Comparison of ENCODE assay signal across 8 cellular contexts in the genomic region with DNA sequence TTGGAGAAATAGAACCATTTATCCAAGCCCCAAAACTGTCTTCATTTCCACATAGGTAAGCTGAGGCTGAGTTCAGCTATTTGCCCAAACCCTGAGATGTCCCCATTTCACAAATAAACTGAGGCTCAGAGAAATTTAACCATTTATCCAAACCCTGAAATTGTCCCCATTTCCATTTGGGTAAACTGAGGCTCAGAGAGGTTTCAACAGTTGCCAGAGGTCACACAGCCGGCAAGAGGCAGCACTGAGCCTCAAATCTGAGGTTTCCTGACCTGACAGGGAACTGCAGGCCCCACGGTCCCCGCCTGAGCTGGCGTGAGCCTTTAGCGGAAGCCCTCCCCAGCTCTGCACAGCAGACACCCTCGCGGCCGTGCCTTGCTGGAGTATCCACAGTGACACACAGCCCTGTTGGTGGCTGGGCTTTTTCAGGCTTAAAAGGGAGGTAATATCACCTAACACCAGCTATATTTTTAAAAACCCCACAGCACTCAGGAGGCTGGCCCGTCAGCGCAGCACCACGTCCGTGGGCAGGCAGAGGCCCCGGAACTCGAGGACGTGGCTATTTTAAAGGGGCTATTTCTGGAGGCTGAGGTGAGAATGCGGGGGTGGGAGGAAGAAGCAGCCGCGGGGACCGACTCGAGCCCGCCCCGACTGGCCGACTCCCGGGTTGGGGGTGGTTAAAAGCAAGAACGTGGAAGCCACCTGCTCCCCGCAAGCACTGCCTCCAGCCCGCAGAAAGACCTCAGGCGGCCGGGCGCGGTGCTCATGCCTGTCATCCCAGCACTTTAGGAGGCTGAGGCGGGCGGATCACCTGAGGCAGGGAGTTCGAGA. TPM values are rescaled to one million over a fixed set of nuclear protein-coding genes. Genes with fewer than 3 reads are reported as not detected.
DNase-seq lines count a peak whose midpoint lies in the region; ATAC-seq and TF ChIP-seq lines count a peak whose summit lies in the region.

No MANE protein-coding gene starts in this region.

- H3K4me1 Mint-ChIP-seq in T-cell, result peaks cover 0 to 8% (median 4%) of the 10 kb centered on the region in 3 donors
- peaks cover 0 to 8% (median 0%) of the 10 kb centered on the region in 7 donors for H3K4me1 Mint-ChIP-seq in naive thymus-derived CD4-positive, alpha-beta T cell

- no peaks in the 10 kb centered on the region for H3K9me2 ChIP-seq in GM23248 (ENCODE audit: insufficient read depth)

- no peak overlapping the region for H3K27ac Mint-ChIP-seq in T-cell
- no peak overlapping the region for H3K27ac Mint-ChIP-seq in naive thymus-derived CD4-positive, alpha-beta T cell

- peak overlapping the region in 2 of 3 donors; percentile 36 to 37 for H3K4me3 Mint-ChIP-seq in T-cell
- peak overlapping the region in 5 of 10 donors; percentile 25 to 53 (median 37) for H3K4me3 Mint-ChIP-seq in naive thymus-derived CD4-positive, alpha-beta T cell

- CTCF ChIA-PET in T-cell (lab: Charles Lee), result no interaction called here
- CTCF ChIA-PET in naive thymus-derived CD4-positive, alpha-beta T cell (lab: Charles Lee), result interaction anchor here (0.6 kb wide), 1 partner anchor 189 kb away, joined by 3 read pairs; no protein-coding TSS in a partner anchor

- no peak overlapping the region for H3K4me3 ChIP-seq in naive thymus-derived CD4-positive, alpha-beta T cell (ENCODE audit: low read length)
- no peak overlapping the region for H3K4me3 ChIP-seq in adrenal gland
- H3K4me3 ChIP-seq in effector memory CD4-positive, alpha-beta T cell (ENCODE audit: insufficient read depth, low read depth, low read length, poor library complexity, severe bottlenecking), result no peak overlapping the region
- H3K4me3 ChIP-seq in GM23248, result no peak overlapping the region

- POLR2A ChIA-PET in T-cell (lab: Charles Lee), result no interaction called here
- POLR2A ChIA-PET in naive thymus-derived CD4-positive, alpha-beta T cell (lab: Charles Lee), result no interaction called here

- ATAC-seq in GM18505 (IDR thresholded peaks at IDR 0.05; ENCODE audit: unreplicated experiment), result peak; percentile 56
- peak; percentile 59 for ATAC-seq in HG02763 (IDR thresholded peaks at IDR 0.05; ENCODE audit: unreplicated experiment)
- peak; percentile 38 to 73 (median 59) for ATAC-seq in T-cell (replicated peaks in 1 of 4)
- ATAC-seq in naive thymus-derived CD4-positive, alpha-beta T cell, result peak; percentile 70

- no peak overlapping the region for H2AFZ ChIP-seq in GM23248

- peaks cover 23 to 46% of the 10 kb centered on the region in 2 donors for H3K27me3 Mint-ChIP-seq in T-cell
- peaks cover 0 to 53% (median 29%) of the 10 kb centered on the region in 5 donors for H3K27me3 Mint-ChIP-seq in naive thymus-derived CD4-positive, alpha-beta T cell

- H3K4me1 ChIP-seq in naive thymus-derived CD4-positive, alpha-beta T cell (ENCODE audit: control insufficient read depth in 2 of 2, insufficient read depth in 2 of 2, low read length in 2 of 2), result no peaks in the 10 kb centered on the region
- H3K4me1 ChIP-seq in adrenal gland (replicated peaks in 1 of 2), result peaks cover 0 to 5% of the 10 kb centered on the region in 2 donors
- H3K4me1 ChIP-seq in effector memory CD4-positive, alpha-beta T cell (ENCODE audit: control insufficient read depth, insufficient read depth, low read length, poor library complexity, severe bottlenecking), result no peaks in the 10 kb centered on the region
- no peaks in the 10 kb centered on the region for H3K4me1 ChIP-seq in GM23248 (ENCODE audit: insufficient read depth)

- DNase-seq in T-cell, result peak in 3 of 34 experiments; percentile 13 to 36 (median 32)
- peak in 3 of 9 donors; percentile 7 to 13 (median 9) for DNase-seq in naive thymus-derived CD4-positive, alpha-beta T cell
- DNase-seq in adrenal gland, result no peak
- no peak for DNase-seq in effector memory CD4-positive, alpha-beta T cell
- no peak for DNase-seq in GM23248
- no peak for DNase-seq in HUDEP-2 (lab: John Stamatoyannopoulos, UW; ENCODE audit: unreplicated experiment in 76 of 76)

- WGBS in adrenal gland, 4 donors, result 20 to 36% (median 33%) methylated on average over 12 to 34 of the region's 34 CpGs
- WGBS in GM23248 (ENCODE audit: low coverage in 1 of 2, low lambda C conversion rate in 2 of 2, missing lambda C conversion rate in 2 of 2), 2 experiments, result 74 to 75% methylated on average over 33 to 34 of the region's 34 CpGs

- H3K79me2 ChIP-seq in GM23248 (ENCODE audit: insufficient read depth), result no peaks in the 10 kb centered on the region

- H3K9me3 Mint-ChIP-seq in T-cell, result peaks cover 0 to 3% (median 3%) of the 10 kb centered on the region in 3 donors
- H3K9me3 Mint-ChIP-seq in naive thymus-derived CD4-positive, alpha-beta T cell, result peaks cover 0 to 17% (median 3%) of the 10 kb centered on the region in 11 donors

- H3K27ac ChIP-seq in naive thymus-derived CD4-positive, alpha-beta T cell (ENCODE audit: low read depth, low read length), result no peak overlapping the region
- H3K27ac ChIP-seq in adrenal gland (no peak overlapping the region), GM23248 (no peak overlapping the region)
- H3K27ac ChIP-seq in effector memory CD4-positive, alpha-beta T cell (ENCODE audit: insufficient read depth, low read length, poor library complexity, severe bottlenecking), result no peak overlapping the region

- H4K20me1 ChIP-seq in GM23248 (ENCODE audit: insufficient read depth), result no peaks in the 10 kb centered on the region

- no peaks in the 10 kb centered on the region for H3K36me3 Mint-ChIP-seq in T-cell
- H3K36me3 Mint-ChIP-seq in naive thymus-derived CD4-positive, alpha-beta T cell, result peaks cover 0 to 7% (median 0%) of the 10 kb centered on the region in 5 donors

- no peaks in the 10 kb centered on the region for H3K36me3 ChIP-seq in naive thymus-derived CD4-positive, alpha-beta T cell (ENCODE audit: control insufficient read depth in 2 of 3, insufficient read depth in 3 of 3, low read length in 3 of 3)
- no peaks in the 10 kb centered on the region for H3K36me3 ChIP-seq in adrenal gland (replicated peaks in 1 of 2)
- H3K36me3 ChIP-seq in effector memory CD4-positive, alpha-beta T cell (ENCODE audit: control insufficient read depth, insufficient read depth, low read length), result no peaks in the 10 kb centered on the region
- no peaks in the 10 kb centered on the region for H3K36me3 ChIP-seq in GM23248 (ENCODE audit: low read depth)

- no peak for TF ChIP-seq CTCF in adrenal gland (IDR thresholded peaks at IDR 0.05)

- TF ChIP-seq POLR2A in GM18505 (IDR thresholded peaks at IDR 0.05; ENCODE audit: borderline replicate concordance, extremely low read depth, insufficient read depth, insufficient read length) (peak; percentile 21), adrenal gland (IDR thresholded peaks at IDR 0.05) (no peak)

- H3K4me2 ChIP-seq in GM23248 (ENCODE audit: unreplicated experiment), result no peak overlapping the region

- H3K27me3 ChIP-seq in naive thymus-derived CD4-positive, alpha-beta T cell (ENCODE audit: control insufficient read depth in 2 of 2, insufficient read depth in 2 of 2, low read length in 2 of 2), result peaks cover 0 to 4% of the 10 kb centered on the region in 2 donors
- H3K27me3 ChIP-seq in adrenal gland, result no peaks in the 10 kb centered on the region
- H3K27me3 ChIP-seq in effector memory CD4-positive, alpha-beta T cell (replicated peaks; ENCODE audit: control insufficient read depth, insufficient read depth, low read length, poor library complexity, severe bottlenecking), result no peaks in the 10 kb centered on the region
- H3K27me3 ChIP-seq in GM23248 (replicated peaks; ENCODE audit: insufficient read depth), result no peaks in the 10 kb centered on the region

- intact Hi-C loops in naive thymus-derived CD4-positive, alpha-beta T cell (cut with micrococcal nuclease), result no loop called here
- intact Hi-C loops in adrenal gland (cut with DNase I), result no loop called here

- in situ Hi-C loops in GM23248 (cut with MboI), result no loop called here

- no peak overlapping the region for H3K9ac ChIP-seq in GM23248

- no peaks in the 10 kb centered on the region for H3F3A ChIP-seq in GM23248 (ENCODE audit: insufficient read depth)

- peaks cover 0 to 7% (median 0%) of the 10 kb centered on the region in 3 experiments for H3K9me3 ChIP-seq in naive thymus-derived CD4-positive, alpha-beta T cell (ENCODE audit: control insufficient read depth in 2 of 3, low read length in 3 of 3)
- no peaks in the 10 kb centered on the region for H3K9me3 ChIP-seq in adrenal gland (replicated peaks in 1 of 3)
- H3K9me3 ChIP-seq in effector memory CD4-positive, alpha-beta T cell (ENCODE audit: control insufficient read depth, low read length), result no peaks in the 10 kb centered on the region
- H3K9me3 ChIP-seq in GM23248 (ENCODE audit: low read depth), result no peaks in the 10 kb centered on the region

RNA-seq across cellular contexts. Expression of gene PTPRS, which starts 18.5 kb away (rescaled TPM):
- 1 to 10 TPM; 2.9 to 5.6 (median 4.1) TPM for total RNA-seq in T-cell
- 1 to 10 TPM in 4 of 5 experiments, not detected in 1; 2.5 to 9.3 (median 5.0) TPM for total RNA-seq in naive thymus-derived CD4-positive, alpha-beta T cell
- 1 to 10 TPM in 1 of 2 donors, under 1 TPM in 1; 0.51 to 2.0 TPM for polyA plus RNA-seq in naive thymus-derived CD4-positive, alpha-beta T cell
- total RNA-seq in adrenal gland, result 100 to 1,000 TPM in 7 of 8 donors, 10 to 100 TPM in 1; 87.8 to 376 (median 216) TPM
- polyA plus RNA-seq in adrenal gland, result 10 to 100 TPM in 2 of 3 donors, 1 to 10 TPM in 1; 8.8 to 36.7 (median 28.8) TPM
- total RNA-seq in GM23248 (2014; rRNA removed; shearing (Covaris generic)), result 196 and 215 TPM in 2 replicates
- 20.2 and 21.7 TPM in 2 replicates for polyA plus RNA-seq in GM23248 (2016; fragmentation: Nextera tagmentation; extraction: Ambion mirVana)

Comparison
In these comparisons a context has a peak if more than half of its experiments do, and no peak if none do; other contexts are left out.
1. RNA of gene PTPRS, which starts 18.5 kb away (total RNA-seq): 87.8 to 376 TPM in adrenal gland and 196 to 215 TPM in GM23248; 2.9 to 5.6 TPM in T-cell and 2.5 to 9.3 TPM in naive thymus-derived CD4-positive, alpha-beta T cell; every median in the first group is over 4 times any median in the second.
2. Peak in every context shown above with its lines, with median percentiles within 50 percentile points of each other: ATAC-seq.